In genomic region chr9:121200346-121200745, GRCh38 we compare ENCODE assay signal across 8 cellular contexts. TPM values are rescaled to one million over a fixed set of nuclear protein-coding genes. Genes with fewer than 3 reads are reported as not detected.
DNase-seq lines count a peak whose midpoint lies in the region; ATAC-seq, FAIRE-seq and TF ChIP-seq lines count a peak whose summit lies in the region.

No MANE protein-coding gene starts in this region.

- no peak for TF ChIP-seq RAD21 in H1 (IDR thresholded peaks at IDR 0.05 in 1 of 2, conservative IDR thresholded peaks at IDR 0.05 in 1 of 2; ENCODE audit: low read depth in 2 of 2, low read length in 2 of 2)

- H3K9me3 ChIP-seq in CD4-positive, CD25-positive, alpha-beta regulatory T cell (ENCODE audit: control insufficient read depth in 2 of 2, low read length in 2 of 2): no peaks in the 10 kb centered on the region
- H3K9me3 ChIP-seq in MM.1S (replicated peaks; ENCODE audit: insufficient read depth, low read length): no peaks in the 10 kb centered on the region
- H3K9me3 ChIP-seq in H1 (ENCODE audit: insufficient read depth in 2 of 2, low read depth in 1 of 2, low read length in 1 of 2): no peaks in the 10 kb centered on the region
- H3K9me3 ChIP-seq in neural progenitor cell (ENCODE audit: low read depth): no peaks in the 10 kb centered on the region

- H3K4me2 ChIP-seq in MM.1S (ENCODE audit: low read depth, low read length) (peak overlapping the region; percentile 82), H1 (ENCODE audit: insufficient read depth in 1 of 2, low read depth in 2 of 2, low read length in 2 of 2) (peak overlapping the region; percentile 87 to 94), neural progenitor cell (peak overlapping the region; percentile 87)

- H3K23me2 ChIP-seq in H1 (ENCODE audit: low read depth, low read length): peaks cover 8% of the 10 kb centered on the region

- no peak overlapping the region for H2BK5ac ChIP-seq in H1 (ENCODE audit: low read depth, low read length)

- peak overlapping the region; percentile 94 to 98 (median 96) for H3K4me3 Mint-ChIP-seq in CD4-positive, CD25-positive, alpha-beta regulatory T cell
- H3K4me3 Mint-ChIP-seq in neural progenitor cell: peak overlapping the region; percentile 96

- POLR2A ChIA-PET in H1 (lab: Charles Lee; ENCODE audit: partially characterized antibody): interaction anchor here (0.5 to 0.7 kb wide), 2 partner anchors 14 to 22 kb away, joined by 3 to 4 read pairs; no protein-coding TSS in a partner anchor

- no peak overlapping the region for H3K4ac ChIP-seq in H1 (replicated peaks; ENCODE audit: insufficient read length, low read depth, low read length)

- no peaks in the 10 kb centered on the region for H3K36me3 ChIP-seq in CD4-positive, CD25-positive, alpha-beta regulatory T cell (ENCODE audit: control insufficient read depth, insufficient read depth, low read length)
- H3K36me3 ChIP-seq in MM.1S (replicated peaks; ENCODE audit: insufficient read depth, low read length) (no peaks in the 10 kb centered on the region), H1 (ENCODE audit: control insufficient read depth in 2 of 4, insufficient read depth in 4 of 4, low read length in 3 of 4) (no peaks in the 10 kb centered on the region), neural progenitor cell (no peaks in the 10 kb centered on the region)

- TF ChIP-seq EP300 in H1 (IDR thresholded peaks at IDR 0.05; ENCODE audit: borderline replicate concordance in 1 of 2, low read depth in 2 of 2, low read length in 2 of 2): no peak

- H3K27me3 Mint-ChIP-seq in CD4-positive, CD25-positive, alpha-beta regulatory T cell: peaks cover 6% of the 10 kb centered on the region
- peaks cover 2% of the 10 kb centered on the region for H3K27me3 Mint-ChIP-seq in neural progenitor cell (ENCODE audit: insufficient read depth, low read depth)

- peaks cover 5% of the 10 kb centered on the region; the same call in 1 of the 2 replicates for H3K79me1 ChIP-seq in H1 (ENCODE audit: low read depth, low read length)

- H3K4me1 ChIP-seq in CD4-positive, CD25-positive, alpha-beta regulatory T cell (ENCODE audit: control insufficient read depth, insufficient read depth, low read length, poor library complexity, severe bottlenecking): peaks cover 59% of the 10 kb centered on the region
- H3K4me1 ChIP-seq in MM.1S (ENCODE audit: low read length): peaks cover 29% of the 10 kb centered on the region
- peaks cover 0 to 3% (median 2%) of the 10 kb centered on the region in 4 experiments; a peak in 4 of 7 replicates for H3K4me1 ChIP-seq in H1 (replicated peaks in 1 of 4; ENCODE audit: control insufficient read depth in 3 of 4, insufficient read depth in 4 of 4, low read length in 3 of 4)
- peaks cover 25% of the 10 kb centered on the region for H3K4me1 ChIP-seq in neural progenitor cell

- CTCF ChIA-PET in H1 (lab: Charles Lee; ENCODE audit: partially characterized antibody): interaction anchor here (0.6 to 2.5 kb wide), 4 partner anchors 11 to 191 kb away, joined by 3 to 8 read pairs (median 3); no protein-coding TSS in a partner anchor

- H3K9ac ChIP-seq in MM.1S (ENCODE audit: low read length) (peak overlapping the region; percentile 82; the same call in 1 of the 2 replicates), H1 (replicated peaks in 1 of 4; ENCODE audit: extremely low read depth in 1 of 4, low read depth in 3 of 4, low read length in 3 of 4) (peak overlapping the region in 2 of 4 experiments; percentile 67 to 72; a peak in 3 of 7 replicates), neural progenitor cell (peak overlapping the region; percentile 75)

- H2BK120ac ChIP-seq in H1 (replicated peaks; ENCODE audit: low read depth, low read length): no peak overlapping the region

- no peak for DNase-seq in CD4-positive, CD25-positive, alpha-beta regulatory T cell
- DNase-seq in MM.1S (no peak), H1 (ENCODE audit: low read depth in 1 of 2, low spot score in 2 of 2) (no peak), neural progenitor cell (ENCODE audit: low spot score) (no peak), NCI-H128 (lab: John Stamatoyannopoulos, UW; ENCODE audit: unreplicated experiment) (no peak), COR-L47 (lab: John Stamatoyannopoulos, UW) (no peak), AG20443 (ENCODE audit: low spot score) (no peak)

- H3K27me3 ChIP-seq in CD4-positive, CD25-positive, alpha-beta regulatory T cell (ENCODE audit: control insufficient read depth, insufficient read depth, low read length): no peaks in the 10 kb centered on the region
- no peaks in the 10 kb centered on the region for H3K27me3 ChIP-seq in MM.1S (replicated peaks; ENCODE audit: insufficient read depth, low read length)
- H3K27me3 ChIP-seq in H1 (replicated peaks in 1 of 4; ENCODE audit: control insufficient read depth in 3 of 4, extremely low read depth in 1 of 4, insufficient read depth in 3 of 4, low read length in 3 of 4): peaks cover 0 to 3% (median 0%) of the 10 kb centered on the region in 4 experiments; a peak in 3 of 7 replicates
- peaks cover 4% of the 10 kb centered on the region for H3K27me3 ChIP-seq in neural progenitor cell

- no peak overlapping the region for H2AK5ac ChIP-seq in H1 (ENCODE audit: low read depth, low read length)

- 72% methylated on average over 4 of the region's 4 CpGs; no CpG with 5 or more reads in 1 of the 2 experiments for WGBS in H1 (ENCODE audit: extremely low coverage in 1 of 2, insufficient coverage in 1 of 2, insufficient read length in 1 of 2, insufficient replicate concordance in 2 of 2, low coverage in 1 of 2, low lambda C conversion rate in 2 of 2, missing lambda C conversion rate in 1 of 2), 2 experiments

- peak overlapping the region; percentile 90 to 98 (median 91) for H3K27ac Mint-ChIP-seq in CD4-positive, CD25-positive, alpha-beta regulatory T cell
- H3K27ac Mint-ChIP-seq in neural progenitor cell: peak overlapping the region; percentile 94

- H4K8ac ChIP-seq in H1 (ENCODE audit: extremely low read depth, insufficient read depth, low read length): no peak overlapping the region

- H3K4me3 ChIP-seq in CD4-positive, CD25-positive, alpha-beta regulatory T cell (ENCODE audit: low read depth, low read length): peak overlapping the region; percentile 86
- peak overlapping the region; percentile 71 for H3K4me3 ChIP-seq in MM.1S (ENCODE audit: low read length)
- H3K4me3 ChIP-seq in H1 (ENCODE audit: extremely low read depth in 1 of 4, insufficient read depth in 2 of 4, low read depth in 3 of 4, low read length in 4 of 4): peak overlapping the region; percentile 45 to 94 (median 66); a peak in 7 of 8 replicates
- H3K4me3 ChIP-seq in neural progenitor cell: peak overlapping the region; percentile 95

- no peak for ATAC-seq in CD4-positive, CD25-positive, alpha-beta regulatory T cell (ENCODE audit: low read depth in 2 of 2)
- ATAC-seq in GM18861 (IDR thresholded peaks at IDR 0.05; ENCODE audit: unreplicated experiment): no peak

- H2BK15ac ChIP-seq in H1 (ENCODE audit: low read length): no peak overlapping the region

- H4K5ac ChIP-seq in H1 (ENCODE audit: insufficient read length, low read depth, low read length): no peak overlapping the region

- H3K79me2 ChIP-seq in MM.1S (ENCODE audit: low read length): peaks cover 65% of the 10 kb centered on the region
- H3K79me2 ChIP-seq in H1 (ENCODE audit: control insufficient read depth in 1 of 2, insufficient read depth in 2 of 2, low read length in 2 of 2): peaks cover 12 to 57% of the 10 kb centered on the region in 2 experiments; a peak in 3 of 4 replicates
- peaks cover 61% of the 10 kb centered on the region for H3K79me2 ChIP-seq in neural progenitor cell (ENCODE audit: low read depth)

- H4K20me1 ChIP-seq in MM.1S (ENCODE audit: insufficient read depth, low read length) (peaks cover 56% of the 10 kb centered on the region), H1 (replicated peaks in 1 of 2; ENCODE audit: control insufficient read depth in 1 of 2, insufficient read depth in 2 of 2, low read length in 2 of 2) (peaks cover 3 to 6% of the 10 kb centered on the region in 2 experiments), neural progenitor cell (ENCODE audit: low read depth) (peaks cover 57% of the 10 kb centered on the region)

- no peak overlapping the region for H3K23ac ChIP-seq in H1 (ENCODE audit: insufficient read length)

- H3F3A ChIP-seq in MM.1S (ENCODE audit: insufficient read depth, low read length) (peaks cover 4% of the 10 kb centered on the region), neural progenitor cell (ENCODE audit: low read depth) (no peaks in the 10 kb centered on the region)

- H3K4me1 Mint-ChIP-seq in CD4-positive, CD25-positive, alpha-beta regulatory T cell: peaks cover 46 to 69% (median 58%) of the 10 kb centered on the region in 4 donors
- H3K4me1 Mint-ChIP-seq in neural progenitor cell: peaks cover 34% of the 10 kb centered on the region

- TF ChIP-seq POLR2A in H1 (IDR thresholded peaks at IDR 0.05; ENCODE audit: control extremely low read depth in 1 of 2, low read depth in 2 of 2, low read length in 2 of 2): no peak

- no peak overlapping the region for H2AFZ ChIP-seq in MM.1S (ENCODE audit: low read length)
- no peak overlapping the region for H2AFZ ChIP-seq in H1 (ENCODE audit: low read length)
- no peak overlapping the region for H2AFZ ChIP-seq in neural progenitor cell (replicated peaks)

- no peak overlapping the region for H3K18ac ChIP-seq in H1 (ENCODE audit: extremely low read depth, low read length)

- TF ChIP-seq CTCF in MM.1S (IDR thresholded peaks at IDR 0.05; ENCODE audit: low read length): no peak
- no peak for TF ChIP-seq CTCF in H1 (IDR thresholded peaks at IDR 0.05; ENCODE audit: control extremely low read depth in 1 of 3, insufficient read depth in 1 of 3, low read depth in 1 of 3, low read length in 3 of 3)
- TF ChIP-seq CTCF in neural progenitor cell (IDR thresholded peaks at IDR 0.05): no peak

- no peak overlapping the region for H2BK12ac ChIP-seq in H1 (ENCODE audit: low read depth, low read length)

- H3K9me2 ChIP-seq in MM.1S (replicated peaks; ENCODE audit: insufficient read depth, low read length): no peaks in the 10 kb centered on the region

- H3K14ac ChIP-seq in H1 (ENCODE audit: insufficient read length): no peak overlapping the region

- H2BK20ac ChIP-seq in H1 (ENCODE audit: low read length): no peak overlapping the region

- H4K91ac ChIP-seq in H1 (replicated peaks; ENCODE audit: insufficient read length, low read length): no peak overlapping the region

- no peak for FAIRE-seq in H1 (lab: Jason Lieb, UNC)

- no peak overlapping the region for H3K56ac ChIP-seq in H1 (replicated peaks; ENCODE audit: insufficient read length, low read depth, low read length)

- H3K27ac ChIP-seq in CD4-positive, CD25-positive, alpha-beta regulatory T cell (ENCODE audit: insufficient read depth, low read length, poor library complexity, severe bottlenecking): peak overlapping the region; percentile 93
- peak overlapping the region; percentile 6; the same call in 1 of the 2 replicates for H3K27ac ChIP-seq in MM.1S (ENCODE audit: low read length)
- H3K27ac ChIP-seq in H1 (ENCODE audit: low read depth, low read length): no peak overlapping the region
- no peak overlapping the region for H3K27ac ChIP-seq in neural progenitor cell

- H3K9me3 Mint-ChIP-seq in CD4-positive, CD25-positive, alpha-beta regulatory T cell: no peaks in the 10 kb centered on the region
- no peaks in the 10 kb centered on the region for H3K9me3 Mint-ChIP-seq in neural progenitor cell

- H3K36me3 Mint-ChIP-seq in CD4-positive, CD25-positive, alpha-beta regulatory T cell: no peaks in the 10 kb centered on the region
- no peaks in the 10 kb centered on the region for H3K36me3 Mint-ChIP-seq in neural progenitor cell

RNA-seq across cellular contexts. Expression of gene RAB14, which starts 1.3 kb away (rescaled TPM):
- 56.8 TPM for total RNA-seq in CD4-positive, CD25-positive, alpha-beta regulatory T cell
- polyA plus RNA-seq in CD4-positive, CD25-positive, alpha-beta regulatory T cell: 10 to 100 TPM; 36.8 to 54.7 (median 45.1) TPM
- 41.6 and 44.8 TPM in 2 replicates for total RNA-seq in H1 (2021; fragmentation: NEBNext Ultra II Directional; extraction: Animal tissue kit (Norgen Biotek cat#: 25700))
- polyA plus RNA-seq in H1 (2011; rRNA removed): 6.0 and 9.1 TPM in 2 replicates
- polyA plus RNA-seq in H1 (2011; cell fraction: cytosol; rRNA removed): 11.0 TPM
- 3.4 TPM for polyA plus RNA-seq in H1 (2011; cell fraction: nucleus; rRNA removed)
- polyA plus RNA-seq in H1 (2012, experiment 1 of 2): 14.6 to 24.2 TPM (median 17.6 TPM) in 4 replicates
- 7.2 TPM for polyA plus RNA-seq in H1 (2012, experiment 2 of 2)
- 19.1 TPM for polyA plus RNA-seq in H1 (2013, experiment 1 of 2)
- 19.2 TPM for polyA plus RNA-seq in H1 (2013, experiment 2 of 2)
- 8.3 and 8.6 TPM in 2 replicates for polyA minus RNA-seq in H1 (2011; rRNA and poly(A)+ RNA removed)
- 9.4 TPM for polyA minus RNA-seq in H1 (2011; cell fraction: cytosol; rRNA and poly(A)+ RNA removed)
- polyA minus RNA-seq in H1 (2011; cell fraction: nucleus; rRNA and poly(A)+ RNA removed): 9.8 TPM
- 23.8 and 35.9 TPM in 2 replicates for total RNA-seq in neural progenitor cell (ENCODE audit: low replicate concordance)

Comparison
In these comparisons a context has a peak if more than half of its experiments do, and no peak if none do; other contexts are left out.
1. H3K27ac ChIP-seq: peak in CD4-positive, CD25-positive, alpha-beta regulatory T cell (single experiment) and MM.1S (single experiment); none in H1 (single experiment) and neural progenitor cell (single experiment).
2. Peak in every context shown above with its lines, with median percentiles within 50 percentile points of each other: H3K4me3 ChIP-seq and H3K4me2 ChIP-seq.